Comparison of ENCODE assay signal across 24 cellular contexts in the genomic region with DNA sequence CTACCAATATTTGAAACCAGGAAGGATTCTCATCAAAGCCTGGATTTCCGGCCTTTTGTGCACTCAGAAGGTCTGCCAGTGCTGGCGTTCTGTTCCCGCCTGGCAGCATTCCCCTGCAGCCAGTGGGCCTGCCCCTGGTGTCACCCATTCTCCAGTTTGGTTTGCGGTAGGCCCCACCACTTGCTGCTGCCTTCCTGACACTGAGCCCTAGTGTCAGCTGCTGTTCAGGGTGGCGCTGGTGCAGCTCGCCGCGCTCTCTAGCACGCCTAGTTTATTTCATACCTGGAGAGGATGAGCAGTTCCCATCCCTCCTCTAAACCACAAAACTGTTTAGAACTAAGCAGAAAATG. TPM values are rescaled to one million over a fixed set of nuclear protein-coding genes. Genes with fewer than 3 reads are reported as not detected.
A peak's percentile ranks its signal among the peaks of the same experiment; 100 is the strongest.
DNase-seq lines count a peak whose midpoint lies in the region; ATAC-seq, FAIRE-seq and TF ChIP-seq lines count a peak whose summit lies in the region.
"Had no signal": no experiment of that assay in that cellular context is flagged by ENCODE, and none has a peak within 500 bp of the region (broad histone marks: within the 10 kb centered on the region; RNA-seq: fewer than 3 reads in every experiment).

No MANE protein-coding gene starts in this region.

- intact Hi-C loops in A673 (cut with micrococcal nuclease; ENCODE audit: unreplicated experiment): no loop called here
- intact Hi-C loops in pancreas (cut with DNase I): no loop called here

- CTCF ChIA-PET in A673 (lab: Charles Lee): no interaction called here

- POLR2A ChIA-PET in A673 (lab: Charles Lee; ENCODE audit: low non-redundant PET): no interaction called here

- FAIRE-seq in pancreas (lab: Jason Lieb, UNC): no peak
- FAIRE-seq: GM12878 had no signal

- no TSS peak for BruUV-seq in A673 (replicated peaks; lab: Mats Ljungman, UMichigan)

- H3K27ac ChIP-seq in A673 (ENCODE audit: low read depth, low read length, poor library complexity, severe bottlenecking) (peak overlapping the region; percentile 27), RWPE2 (ENCODE audit: poor library complexity, severe bottlenecking) (no peak overlapping the region), pancreas (no peak overlapping the region)
- H3K27ac ChIP-seq: Peyer's patch, SJSA1 had no signal

- WGBS in pancreas, 2 donors: 91 to 97% methylated on average over 9 of the region's 9 CpGs

- H3K4me3 ChIP-seq in A673 (ENCODE audit: low read depth, low read length, poor library complexity, severe bottlenecking) (no peak overlapping the region), RWPE2 (ENCODE audit: severe bottlenecking) (no peak overlapping the region), pancreas (no peak overlapping the region)
- H3K4me3 ChIP-seq: BLaER1, GM12878, HAP-1, Peyer's patch, SJSA1 had no signal

- H3K4me1 ChIP-seq in A673 (ENCODE audit: insufficient read depth, low read length, poor library complexity, severe bottlenecking) (no peaks in the 10 kb centered on the region), RWPE2 (ENCODE audit: insufficient read depth, poor library complexity, severe bottlenecking) (no peaks in the 10 kb centered on the region), pancreas (no peaks in the 10 kb centered on the region)
- H3K4me1 ChIP-seq: Caco-2, HAP-1, Peyer's patch, SJSA1 had no signal

- TF ChIP-seq CTCF in A673 (conservative IDR thresholded peaks at IDR 0.05; ENCODE audit: low read depth, low read length) (no peak), RWPE2 (IDR thresholded peaks at IDR 0.05; ENCODE audit: poor library complexity, severe bottlenecking) (no peak), pancreas (IDR thresholded peaks at IDR 0.05) (no peak)

- no peaks in the 10 kb centered on the region for H3K27me3 ChIP-seq in A673 (replicated peaks; ENCODE audit: insufficient read depth, low read depth, low read length, poor library complexity)
- H3K27me3 ChIP-seq in RWPE2 (ENCODE audit: insufficient read depth, poor library complexity, severe bottlenecking): no peaks in the 10 kb centered on the region
- H3K27me3 ChIP-seq in pancreas: no peaks in the 10 kb centered on the region
- H3K27me3 ChIP-seq: BLaER1, Peyer's patch, SJSA1 had no signal

- ATAC-seq in RWPE2 (ENCODE audit: low read depth): no peak
- no peak for ATAC-seq in left lobe of liver
- ATAC-seq in pancreas: no peak
- no peak for ATAC-seq in HG03139 (IDR thresholded peaks at IDR 0.05; ENCODE audit: unreplicated experiment)
- ATAC-seq in HG02885 (IDR thresholded peaks at IDR 0.05; ENCODE audit: poor library complexity, unreplicated experiment): no peak
- ATAC-seq: GM12878 had no signal

- no peaks in the 10 kb centered on the region for H3K9me3 ChIP-seq in A673 (ENCODE audit: low read depth, low read length, poor library complexity, severe bottlenecking)
- H3K9me3 ChIP-seq in RWPE2 (ENCODE audit: severe bottlenecking): no peaks in the 10 kb centered on the region
- H3K9me3 ChIP-seq in pancreas: no peaks in the 10 kb centered on the region
- H3K9me3 ChIP-seq: BLaER1, Caco-2, HAP-1, Peyer's patch, SJSA1 had no signal

- no peaks in the 10 kb centered on the region for H3K36me3 ChIP-seq in A673 (ENCODE audit: insufficient read depth, low read length, poor library complexity, severe bottlenecking)
- H3K36me3 ChIP-seq in RWPE2 (ENCODE audit: low read depth): peaks cover 34% of the 10 kb centered on the region
- peaks cover 4 to 40% (median 9%) of the 10 kb centered on the region in 3 donors for H3K36me3 ChIP-seq in pancreas

- DNase-seq in A673 (ENCODE audit: low spot score): no peak
- DNase-seq in RWPE2 (ENCODE audit: low spot score): peak; percentile 70
- peak; percentile 28 for DNase-seq in left lobe of liver (ENCODE audit: low spot score)
- peak in 4 of 6 donors; percentile 4 to 42 (median 14) for DNase-seq in pancreas
- no peak for DNase-seq in HPDE6-E6E7 (ENCODE audit: extremely low spot score)
- DNase-seq: ACHN; Caco-2; CD4-positive, alpha-beta T cell; DMS 273 treated with DMSO at 0.1 percent for 48 hours; DND-41; Karpas-422; MV-4-11; NCI-H1694 treated with DMSO at 0.1 percent for 48 hours; NCI-H2081 treated with DMSO at 0.1 percent for 48 hours; NCI-H2171 treated with DMSO at 0.1 percent for 48 hours; NCI-H524 treated with DMSO at 0.1 percent for 48 hours; NCI-H82 had no signal

RNA-seq across cellular contexts. Expression of a gene that starts 9.5 kb away (rescaled TPM):
- total RNA-seq in A673 (2021) (15.8 and 19.9 TPM in 2 replicates), left lobe of liver (12.8 TPM), pancreas (10 to 100 TPM; 12.4 to 18.1 (median 17.3) TPM)
- 10 to 100 TPM; 73.8 to 77.8 TPM for polyA plus RNA-seq in pancreas

RNA-seq across cellular contexts. Expression of a gene that starts 51.1 kb away (rescaled TPM):
- total RNA-seq in A673 (2021) (44.5 and 53.4 TPM in 2 replicates), left lobe of liver (25.7 TPM), pancreas (10 to 100 TPM; 17.9 to 33.4 (median 20.9) TPM)
- polyA plus RNA-seq in pancreas: 10 to 100 TPM; 58.5 to 67.0 TPM

Comparison
In these comparisons a context has a peak if more than half of its experiments do, and no peak if none do; other contexts are left out.
1. DNase-seq: peak in RWPE2 (single experiment), left lobe of liver (single experiment) and pancreas (4 of 6); none in A673 (single experiment) and HPDE6-E6E7 (single experiment).